9 cellular contexts compared by ENCODE assay signal in the genomic region with DNA sequence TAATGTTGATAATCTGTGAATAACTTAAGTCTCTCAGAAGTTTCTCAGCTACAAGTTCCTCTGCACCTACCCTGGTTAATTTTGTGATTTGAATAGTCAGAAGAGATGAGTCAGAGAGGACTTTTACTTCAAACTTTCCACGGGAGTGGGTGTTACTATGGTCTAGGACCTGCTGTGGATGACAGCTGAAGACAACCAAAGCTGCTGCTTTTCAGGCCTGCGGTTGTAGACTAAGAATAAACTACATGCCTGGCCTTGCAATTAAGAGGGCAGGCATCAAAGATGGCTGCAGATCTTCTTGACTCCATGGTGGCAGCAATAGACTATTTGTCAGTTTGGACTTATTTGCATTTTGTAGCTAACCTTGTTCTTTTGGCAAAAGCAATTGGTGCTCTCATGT.
A peak's percentile ranks its signal among the peaks of the same experiment; 100 is the strongest.
DNase-seq lines count a peak whose midpoint lies in the region; ATAC-seq and TF ChIP-seq lines count a peak whose summit lies in the region.
"Had no signal": no experiment of that assay in that cellular context is flagged by ENCODE, and none has a peak within 500 bp of the region (broad histone marks: within the 10 kb centered on the region; RNA-seq: fewer than 3 reads in every experiment).

No MANE protein-coding gene starts in this region.

- no peak overlapping the region for H3K27ac ChIP-seq in coronary artery
- H3K27ac ChIP-seq: thoracic aorta had no signal

- ATAC-seq in GM21381 (IDR thresholded peaks at IDR 0.05; ENCODE audit: unreplicated experiment) (peak; percentile 94), HG03521 (IDR thresholded peaks at IDR 0.05; ENCODE audit: unreplicated experiment) (peak; percentile 78)

- TF ChIP-seq CTCF in GM10266 (IDR thresholded peaks at IDR 0.05; ENCODE audit: control insufficient read depth, insufficient read depth, low read depth, missing control alignments) (no peak), fibroblast of mammary gland (conservative IDR thresholded peaks at IDR 0.05; ENCODE audit: control insufficient read depth, insufficient read depth, low read depth, low read length) (no peak), coronary artery (IDR thresholded peaks at IDR 0.05) (no peak)

- H3K4me3 ChIP-seq in fibroblast of mammary gland (ENCODE audit: control insufficient read depth, low read depth, low read length) (no peak overlapping the region), coronary artery (no peak overlapping the region)
- H3K4me3 ChIP-seq: thoracic aorta had no signal

- peak; percentile 51 for DNase-seq in GM10266 (ENCODE audit: extremely low spot score)
- peak; percentile 25 for DNase-seq in fibroblast of mammary gland (ENCODE audit: low read depth)
- no peak for DNase-seq in coronary artery (ENCODE audit: low spot score)
- no peak for DNase-seq in NCI-H345 treated with DMSO at 0.1 percent for 48 hours (lab: John Stamatoyannopoulos, UW; ENCODE audit: unreplicated experiment)
- no peak for DNase-seq in activated CD4-positive, CD25-positive, alpha-beta regulatory T cell treated with anti-CD3 and anti-CD28 coated beads, Interleukin-2, amount 50 U/mL, for 72 hours
- DNase-seq in C1 segment of cervical spinal cord (lab: John Stamatoyannopoulos, UW), result no peak

Comparison
In these comparisons a context has a peak if more than half of its experiments do, and no peak if none do; other contexts are left out.
1. DNase-seq: peak in GM10266 (single experiment) and fibroblast of mammary gland (single experiment); none in coronary artery (single experiment), NCI-H345 treated with DMSO at 0.1 percent for 48 hours (single experiment), activated CD4-positive, CD25-positive, alpha-beta regulatory T cell treated with anti-CD3 and anti-CD28 coated beads, Interleukin-2, amount 50 U/mL, for 72 hours (single experiment) and C1 segment of cervical spinal cord (0 of 14).